8 cellular contexts compared by ENCODE assay signal in the genomic region with DNA sequence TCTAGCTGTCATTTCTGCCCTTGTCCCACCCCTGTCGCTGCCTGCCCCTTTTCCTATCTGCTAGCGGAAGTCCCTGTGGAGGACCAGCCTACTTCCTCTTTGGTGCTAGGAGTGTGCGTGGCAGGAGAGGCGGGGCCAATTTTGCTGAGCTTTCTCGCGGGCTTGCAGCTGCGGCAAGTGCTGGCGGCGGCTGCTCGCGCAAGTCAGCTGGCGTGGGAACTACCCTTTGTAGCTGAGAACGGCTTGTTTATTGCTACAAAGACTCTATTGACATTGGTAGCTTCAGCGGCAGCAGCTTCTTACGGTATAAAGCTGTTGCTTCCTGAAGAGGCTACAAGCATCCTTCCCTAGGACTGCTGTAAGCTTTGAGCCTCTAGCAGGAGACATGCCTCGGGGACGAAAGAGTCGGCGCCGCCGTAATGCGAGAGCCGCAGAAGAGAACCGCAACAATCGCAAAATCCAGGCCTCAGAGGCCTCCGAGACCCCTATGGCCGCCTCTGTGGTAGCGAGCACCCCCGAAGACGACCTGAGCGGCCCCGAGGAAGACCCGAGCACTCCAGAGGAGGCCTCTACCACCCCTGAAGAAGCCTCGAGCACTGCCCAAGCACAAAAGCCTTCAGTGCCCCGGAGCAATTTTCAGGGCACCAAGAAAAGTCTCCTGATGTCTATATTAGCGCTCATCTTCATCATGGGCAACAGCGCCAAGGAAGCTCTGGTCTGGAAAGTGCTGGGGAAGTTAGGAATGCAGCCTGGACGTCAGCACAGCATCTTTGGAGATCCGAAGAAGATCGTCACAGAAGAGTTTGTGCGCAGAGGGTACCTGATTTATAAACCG. TPM values are rescaled to one million over a fixed set of nuclear protein-coding genes. Genes with fewer than 3 reads are reported as not detected.
DNase-seq lines count a peak whose midpoint lies in the region; ATAC-seq and TF ChIP-seq lines count a peak whose summit lies in the region.

A gene with protein sequence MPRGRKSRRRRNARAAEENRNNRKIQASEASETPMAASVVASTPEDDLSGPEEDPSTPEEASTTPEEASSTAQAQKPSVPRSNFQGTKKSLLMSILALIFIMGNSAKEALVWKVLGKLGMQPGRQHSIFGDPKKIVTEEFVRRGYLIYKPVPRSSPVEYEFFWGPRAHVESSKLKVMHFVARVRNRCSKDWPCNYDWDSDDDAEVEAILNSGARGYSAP (plus strand): TSS at position 138 of the 835 bp plus-strand sequence. CDS start 248 bp downstream, at position 386.

- H3K4me1 ChIP-seq in CD8-positive, alpha-beta memory T cell (ENCODE audit: insufficient read depth, low read length): peaks cover 4% of the 10 kb centered on the region
- H3K4me1 ChIP-seq in esophagus squamous epithelium: peaks cover 0 to 4% (median 0%) of the 10 kb centered on the region in 3 donors

- TF ChIP-seq CTCF in esophagus squamous epithelium (IDR thresholded peaks at IDR 0.05): no peak

- H3K27ac Mint-ChIP-seq in CD8-positive, alpha-beta memory T cell: peak within 1 kb of the TSS; percentile 87 to 97 (median 95)

- H3K9me3 ChIP-seq in CD8-positive, alpha-beta memory T cell (ENCODE audit: low read length): no peaks in the 10 kb centered on the region
- no peaks in the 10 kb centered on the region for H3K9me3 ChIP-seq in esophagus squamous epithelium

- intact Hi-C loops in esophagus squamous epithelium (cut with DNase I): no loop called here

- CTCF ChIA-PET in CD8-positive, alpha-beta memory T cell (lab: Charles Lee): interaction anchor here (0.8 to 1.1 kb wide), 2 partner anchors 36 to 265 kb away, joined by 4 to 8 read pairs; a partner anchor contains a TSS

- H3K27ac ChIP-seq in CD8-positive, alpha-beta memory T cell (ENCODE audit: low read depth, low read length): peak within 1 kb of the TSS; percentile 78
- peak within 1 kb of the TSS; percentile 68 to 84 (median 83) for H3K27ac ChIP-seq in esophagus squamous epithelium

- peaks cover 0 to 2% (median 0%) of the 10 kb centered on the region in 5 donors for H3K9me3 Mint-ChIP-seq in CD8-positive, alpha-beta memory T cell

- peak within 1 kb of the TSS; percentile 80 for H3K4me3 ChIP-seq in CD8-positive, alpha-beta memory T cell (ENCODE audit: low read length)
- peak within 1 kb of the TSS; percentile 46 to 69 (median 62) for H3K4me3 ChIP-seq in esophagus squamous epithelium

- peak; percentile 98 for ATAC-seq in GM19452 (IDR thresholded peaks at IDR 0.05; ENCODE audit: unreplicated experiment)

- H3K4me3 Mint-ChIP-seq in CD8-positive, alpha-beta memory T cell: peak within 1 kb of the TSS; percentile 93 to 98 (median 96)

- no peaks in the 10 kb centered on the region for H3K27me3 ChIP-seq in CD8-positive, alpha-beta memory T cell (ENCODE audit: insufficient read depth, low read length, poor library complexity, severe bottlenecking)
- H3K27me3 ChIP-seq in esophagus squamous epithelium: no peaks in the 10 kb centered on the region

- POLR2A ChIA-PET in CD8-positive, alpha-beta memory T cell (lab: Charles Lee): interaction anchor here (0.9 to 1.8 kb wide), 3 partner anchors 36 to 1768 kb away, joined by 3 to 20 read pairs (median 3); a partner anchor contains a TSS

- DNase-seq in CD8-positive, alpha-beta memory T cell: peak; percentile 59 to 86 (median 76)
- DNase-seq in HK-2 (ENCODE audit: unreplicated experiment) (peak; percentile 49), RPMI7951 (ENCODE audit: low read depth) (peak; percentile 85), activated T-helper 1 cell treated with Interleukin-2 at 50 U/mL for 16 hours (ENCODE audit: low read depth) (peak; percentile 58), esophagus squamous epithelium (lab: John Stamatoyannopoulos, UW) (peak; percentile 17), myocyte (ENCODE audit: low read depth) (peak; percentile 84)
- DNase-seq in stimulated activated CD8-positive, alpha-beta memory T cell treated with anti-CD3 and anti-CD28 coated beads, Interleukin-7, amount 100 ng/mL, for 4 hours (ENCODE audit: low read depth in 2 of 2): peak; percentile 62 to 71

- WGBS in esophagus squamous epithelium, 2 donors: 0 to 36% methylated on average over 11 to 24 of the region's 42 CpGs

- H3K4me1 Mint-ChIP-seq in CD8-positive, alpha-beta memory T cell: peaks cover 17 to 24% (median 19%) of the 10 kb centered on the region in 3 donors

- H3K27me3 Mint-ChIP-seq in CD8-positive, alpha-beta memory T cell: no peaks in the 10 kb centered on the region

- TF ChIP-seq POLR2A in esophagus squamous epithelium (IDR thresholded peaks at IDR 0.05): peak in 2 of 4 donors; percentile 40 to 70

- peaks cover 0 to 9% (median 0%) of the 10 kb centered on the region in 3 donors for H3K36me3 Mint-ChIP-seq in CD8-positive, alpha-beta memory T cell

- H3K36me3 ChIP-seq in CD8-positive, alpha-beta memory T cell (ENCODE audit: insufficient read depth, low read length): no peaks in the 10 kb centered on the region
- H3K36me3 ChIP-seq in esophagus squamous epithelium: no peaks in the 10 kb centered on the region

RNA-seq across cellular contexts. Expression of the gene that starts here (rescaled TPM):
- 10 to 100 TPM; 15.4 to 16.7 TPM for total RNA-seq in CD8-positive, alpha-beta memory T cell
- polyA plus RNA-seq in CD8-positive, alpha-beta memory T cell: 27.2 TPM
- total RNA-seq in RPMI7951 (2014; rRNA removed; shearing (Covaris generic)): 39.5 and 39.7 TPM in 2 replicates
- total RNA-seq in esophagus squamous epithelium: 10 to 100 TPM in 1 of 4 donors, 1 to 10 TPM in 3; 2.4 to 11.1 (median 4.7) TPM
- total RNA-seq in myocyte: 24.2 and 34.0 TPM in 2 replicates
- polyA plus RNA-seq in myocyte (2012): 23.7 TPM

Comparison
In these comparisons a context has a peak if more than half of its experiments do, and no peak if none do; other contexts are left out.
1. Peak in every context shown above with its lines: DNase-seq, ATAC-seq, H3K4me3 ChIP-seq and H3K27ac ChIP-seq.
2. DNase-seq: peak in every context shown above with its lines; median percentile 85 in RPMI7951; 84 in myocyte; 76 in CD8-positive, alpha-beta memory T cell; 66 in stimulated activated CD8-positive, alpha-beta memory T cell treated with anti-CD3 and anti-CD28 coated beads, Interleukin-7, amount 100 ng/mL, for 4 hours; 58 in activated T-helper 1 cell treated with Interleukin-2 at 50 U/mL for 16 hours; 49 in HK-2; 17 in esophagus squamous epithelium.